In genomic region chr19:13040916-13041292, GRCh38 we compare ENCODE assay signal across 16 cellular contexts. TPM values are rescaled to one million over a fixed set of nuclear protein-coding genes. Genes with fewer than 3 reads are reported as not detected.
A peak's percentile ranks its signal among the peaks of the same experiment; 100 is the strongest.
DNase-seq lines count a peak whose midpoint lies in the region; ATAC-seq and TF ChIP-seq lines count a peak whose summit lies in the region.
"Had no signal": no experiment of that assay in that cellular context is flagged by ENCODE, and none has a peak within 500 bp of the region (broad histone marks: within the 10 kb centered on the region; RNA-seq: fewer than 3 reads in every experiment).

No MANE protein-coding gene starts in this region.

- no peak for DNase-seq in adipocyte (ENCODE audit: low read depth)
- DNase-seq in prostate gland (ENCODE audit: low spot score): no peak
- no peak for DNase-seq in tibial artery
- DNase-seq in WTC11 (ENCODE audit: low spot score): no peak
- DNase-seq in SK-N-SH: no peak
- DNase-seq: activated CD4-positive, alpha-beta T cell treated with anti-CD3 and anti-CD28 coated beads for 36 hours; activated gamma-delta T cell treated with Interleukin-2 at 50 U/mL for 16 hours; DMS153; hippocampal formation; NCI-H1694 treated with DMSO at 0.1 percent for 48 hours; NCI-H510A treated with DMSO at 0.1 percent for 48 hours had no signal

- H3K36me3 Mint-ChIP-seq in WTC11: no peaks in the 10 kb centered on the region

- H3K9ac ChIP-seq in adipocyte (ENCODE audit: low read length) (peak overlapping the region; percentile 69), SK-N-SH (no peak overlapping the region)
- H3K9ac ChIP-seq: BLaER1 had no signal

- H2AFZ ChIP-seq in SK-N-SH (ENCODE audit: low read depth): no peak overlapping the region

- H3K27me3 ChIP-seq in adipocyte (replicated peaks; ENCODE audit: control insufficient read depth, insufficient read depth, low read length) (no peaks in the 10 kb centered on the region), esophagus (ENCODE audit: control insufficient read depth in 1 of 2, insufficient read depth in 2 of 2, low read length in 2 of 2) (no peaks in the 10 kb centered on the region), prostate gland (replicated peaks; ENCODE audit: insufficient read depth) (no peaks in the 10 kb centered on the region), tibial artery (no peaks in the 10 kb centered on the region), SK-N-SH (ENCODE audit: insufficient read depth) (no peaks in the 10 kb centered on the region)
- H3K27me3 ChIP-seq: BLaER1 had no signal

- H3K4me3 ChIP-seq in adipocyte (ENCODE audit: low read length) (peak overlapping the region; percentile 38), esophagus (ENCODE audit: low read depth in 1 of 2, low read length in 2 of 2) (no peak overlapping the region), prostate gland (no peak overlapping the region), tibial artery (peak overlapping the region in 1 of 2 donors; percentile 1), SK-N-SH (ENCODE audit: low read depth in 2 of 2, low read length in 1 of 2) (no peak overlapping the region)
- H3K4me3 ChIP-seq: BLaER1 had no signal

- no peak for TF ChIP-seq RAD21 in SK-N-SH (IDR thresholded peaks at IDR 0.05; ENCODE audit: low read length)

- peaks cover 6% of the 10 kb centered on the region for H3K36me3 ChIP-seq in adipocyte (ENCODE audit: control insufficient read depth, insufficient read depth, low read length, severe bottlenecking)
- H3K36me3 ChIP-seq in esophagus (ENCODE audit: control insufficient read depth in 2 of 2, insufficient read depth in 2 of 2, low read length in 1 of 2): peaks cover 0 to 5% of the 10 kb centered on the region in 2 donors
- H3K36me3 ChIP-seq in prostate gland: no peaks in the 10 kb centered on the region
- no peaks in the 10 kb centered on the region for H3K36me3 ChIP-seq in tibial artery
- H3K36me3 ChIP-seq in SK-N-SH (replicated peaks in 1 of 2; ENCODE audit: control insufficient read depth in 1 of 2, insufficient read depth in 2 of 2, low read length in 1 of 2): peaks cover 3 to 12% of the 10 kb centered on the region in 2 experiments

- TF ChIP-seq CTCF in prostate gland (IDR thresholded peaks at IDR 0.05): no peak
- no peak for TF ChIP-seq CTCF in tibial artery (IDR thresholded peaks at IDR 0.05)
- TF ChIP-seq CTCF in WTC11 (IDR thresholded peaks at IDR 0.05): no peak
- TF ChIP-seq CTCF in SK-N-SH (IDR thresholded peaks at IDR 0.05): no peak

- H3K4me1 Mint-ChIP-seq in WTC11: peaks cover 8% of the 10 kb centered on the region

- H4K20me1 ChIP-seq in SK-N-SH (ENCODE audit: insufficient read depth): no peaks in the 10 kb centered on the region

- peaks cover 89% of the 10 kb centered on the region for H3K4me1 ChIP-seq in adipocyte (ENCODE audit: control insufficient read depth, insufficient read depth, low read length)
- peaks cover 28 to 32% of the 10 kb centered on the region in 2 donors for H3K4me1 ChIP-seq in esophagus (ENCODE audit: control insufficient read depth in 2 of 2, insufficient read depth in 2 of 2, low read length in 1 of 2)
- peaks cover 63% of the 10 kb centered on the region for H3K4me1 ChIP-seq in prostate gland (replicated peaks)
- peaks cover 4 to 99% (median 95%) of the 10 kb centered on the region in 4 donors for H3K4me1 ChIP-seq in tibial artery
- peaks cover 44 to 53% of the 10 kb centered on the region in 2 experiments; a peak in 3 of 4 replicates for H3K4me1 ChIP-seq in SK-N-SH (ENCODE audit: control insufficient read depth in 1 of 2, insufficient read depth in 2 of 2, low read depth in 1 of 2, low read length in 1 of 2)

- TF ChIP-seq EP300 in SK-N-SH (IDR thresholded peaks at IDR 0.05; ENCODE audit: borderline replicate concordance in 1 of 2, low read depth in 1 of 2, low read length in 1 of 2): no peak

- no peaks in the 10 kb centered on the region for H3K9me3 Mint-ChIP-seq in WTC11
- H3K9me3 Mint-ChIP-seq: T-helper 2 cell treated with Interferon-gamma antibody and Interleukin-4, amounts not matched to agents 5 μg/mL and 100 μg/mL, for 36 hours had no signal

- POLR2A ChIA-PET in WTC11 (lab: Charles Lee): interaction anchor here (0.6 kb wide), 1 partner anchor 25 kb away, joined by 3 read pairs; no protein-coding TSS in a partner anchor
- POLR2A ChIA-PET in SK-N-SH (lab: Yijun Ruan, JAX): no interaction called here

- H3K79me2 ChIP-seq in SK-N-SH (ENCODE audit: insufficient read depth): peaks cover 91% of the 10 kb centered on the region

- H3K27ac Mint-ChIP-seq in WTC11: no peak overlapping the region
- H3K27ac Mint-ChIP-seq: activated CD4-positive, alpha-beta T cell treated with anti-CD3 and anti-CD28 coated beads for 36 hours; T-helper 2 cell treated with Interferon-gamma antibody and Interleukin-4, amounts not matched to agents 5 μg/mL and 100 μg/mL, for 36 hours had no signal

- WGBS in esophagus, 2 donors: 49 to 53% methylated on average over 4 of the region's 4 CpGs
- 28% methylated on average over 4 of the region's 4 CpGs for WGBS in prostate gland
- 82% methylated on average over 4 of the region's 4 CpGs for WGBS in SK-N-SH (ENCODE audit: low lambda C conversion rate)

- H3K4me2 ChIP-seq in SK-N-SH: no peak overlapping the region
- H3K4me2 ChIP-seq: BLaER1 had no signal

- H3K4me3 Mint-ChIP-seq in WTC11: no peak overlapping the region
- H3K4me3 Mint-ChIP-seq: activated CD4-positive, alpha-beta T cell treated with anti-CD3 and anti-CD28 coated beads for 36 hours; T-helper 2 cell treated with Interferon-gamma antibody and Interleukin-4, amounts not matched to agents 5 μg/mL and 100 μg/mL, for 36 hours had no signal

- intact Hi-C loops in prostate gland (cut with DNase I) (no loop called here), tibial artery (cut with DNase I; ENCODE audit: low total_unique reads) (no loop called here)

- ATAC-seq in WTC11 (no peak), HG02884 (IDR thresholded peaks at IDR 0.05; ENCODE audit: unreplicated experiment) (no peak)
- ATAC-seq: activated CD4-positive, alpha-beta T cell treated with anti-CD3 and anti-CD28 coated beads for 36 hours; esophagus mucosa had no signal

- no peak for TF ChIP-seq POLR2A in prostate gland (IDR thresholded peaks at IDR 0.05)

- peaks cover 71% of the 10 kb centered on the region for H3K27me3 Mint-ChIP-seq in WTC11 (ENCODE audit: low read depth)
- H3K27me3 Mint-ChIP-seq: activated CD4-positive, alpha-beta T cell treated with anti-CD3 and anti-CD28 coated beads for 36 hours had no signal

- H3K27ac ChIP-seq in esophagus (ENCODE audit: low read depth in 2 of 2, low read length in 1 of 2) (peak overlapping the region; percentile 56 to 57), prostate gland (peak overlapping the region; percentile 96 to 97), tibial artery (peak overlapping the region; percentile 88 to 99), SK-N-SH (ENCODE audit: low read depth in 2 of 2, low read length in 1 of 2) (no peak overlapping the region)
- H3K27ac ChIP-seq: BLaER1 had no signal

- CTCF ChIA-PET in WTC11 (lab: Charles Lee) (interaction anchor here (0.8 to 3.2 kb wide), 8 partner anchors 9 to 64 kb away, joined by 3 to 23 read pairs (median 4); no protein-coding TSS in a partner anchor), SK-N-SH (lab: Yijun Ruan, JAX) (interaction anchor here (1.6 to 3.1 kb wide), 5 partner anchors 9 to 63 kb away, joined by 4 to 17 read pairs (median 6); no protein-coding TSS in a partner anchor)

- H3F3A ChIP-seq in SK-N-SH (replicated peaks; ENCODE audit: insufficient read depth): no peaks in the 10 kb centered on the region

- no peaks in the 10 kb centered on the region for H3K9me2 ChIP-seq in SK-N-SH

- H3K9me3 ChIP-seq in adipocyte (ENCODE audit: control insufficient read depth, low read length) (no peaks in the 10 kb centered on the region), esophagus (ENCODE audit: control insufficient read depth in 2 of 2, insufficient read depth in 1 of 2, low read depth in 1 of 2, low read length in 1 of 2) (no peaks in the 10 kb centered on the region), prostate gland (no peaks in the 10 kb centered on the region), tibial artery (no peaks in the 10 kb centered on the region), SK-N-SH (no peaks in the 10 kb centered on the region)
- H3K9me3 ChIP-seq: BLaER1 had no signal

TF ChIP-seq in WTC11, 78 proteins besides CTCF, POLR2A, EP300 and RAD21:
- TF ChIP-seq SMAD4 (CRISPR knock-in tag; IDR thresholded peaks at IDR 0.05): no peak
- no peak for TF ChIP-seq ZNF138 (CRISPR knock-in tag; conservative IDR thresholded peaks at IDR 0.05)
- TF ChIP-seq CDX4 (CRISPR knock-in tag; IDR thresholded peaks at IDR 0.05; ENCODE audit: borderline replicate concordance): no peak

TF ChIP-seq in SK-N-SH, 30 proteins besides CTCF, POLR2A, EP300 and RAD21 (continues in another document):
- TF ChIP-seq NFIC (IDR thresholded peaks at IDR 0.05; ENCODE audit: borderline replicate concordance): no peak
- no peak for TF ChIP-seq MAX (IDR thresholded peaks at IDR 0.05; ENCODE audit: low read depth)
- TF ChIP-seq SIN3A (IDR thresholded peaks at IDR 0.05; ENCODE audit: borderline replicate concordance, low read depth, low read length): no peak
- no peak for TF ChIP-seq CHD2 (IDR thresholded peaks at IDR 0.05; ENCODE audit: low read length, partially characterized antibody)
- no peak for TF ChIP-seq USF2 (IDR thresholded peaks at IDR 0.05; ENCODE audit: borderline replicate concordance, low read depth, low read length)
- TF ChIP-seq JUND (IDR thresholded peaks at IDR 0.05): no peak

RNA-seq across cellular contexts. Expression of gene NFIX, which starts 45.6 kb away (rescaled TPM):
- polyA plus RNA-seq in esophagus: 10 to 100 TPM; 26.9 to 38.5 TPM
- 100 to 1,000 TPM; 185 to 286 TPM for total RNA-seq in prostate gland
- total RNA-seq in WTC11 (2021): 0.44 to 1.5 TPM (median 1.4 TPM) in 3 replicates
- polyA plus RNA-seq in SK-N-SH (2012; rRNA removed): 5.1 and 14.8 TPM in 2 replicates
- polyA plus RNA-seq in SK-N-SH (2012; cell fraction: cytosol; rRNA removed): 9.1 and 13.3 TPM in 2 replicates
- polyA plus RNA-seq in SK-N-SH (2012; cell fraction: nucleus; rRNA removed): 14.0 and 14.9 TPM in 2 replicates

Comparison
In these comparisons a context has a peak if more than half of its experiments do, and no peak if none do; other contexts are left out.
1. H3K27ac ChIP-seq: peak in esophagus (2 of 2), prostate gland (2 of 2) and tibial artery (2 of 2); none in SK-N-SH (0 of 2).
2. RNA of gene NFIX, which starts 45.6 kb away (total RNA-seq): 185 to 286 TPM in prostate gland; 0.44 to 1.5 TPM in WTC11; every median in the first group is over 10 times any median in the second.